1 cellular context compared by ENCODE assay signal in the genomic region with DNA sequence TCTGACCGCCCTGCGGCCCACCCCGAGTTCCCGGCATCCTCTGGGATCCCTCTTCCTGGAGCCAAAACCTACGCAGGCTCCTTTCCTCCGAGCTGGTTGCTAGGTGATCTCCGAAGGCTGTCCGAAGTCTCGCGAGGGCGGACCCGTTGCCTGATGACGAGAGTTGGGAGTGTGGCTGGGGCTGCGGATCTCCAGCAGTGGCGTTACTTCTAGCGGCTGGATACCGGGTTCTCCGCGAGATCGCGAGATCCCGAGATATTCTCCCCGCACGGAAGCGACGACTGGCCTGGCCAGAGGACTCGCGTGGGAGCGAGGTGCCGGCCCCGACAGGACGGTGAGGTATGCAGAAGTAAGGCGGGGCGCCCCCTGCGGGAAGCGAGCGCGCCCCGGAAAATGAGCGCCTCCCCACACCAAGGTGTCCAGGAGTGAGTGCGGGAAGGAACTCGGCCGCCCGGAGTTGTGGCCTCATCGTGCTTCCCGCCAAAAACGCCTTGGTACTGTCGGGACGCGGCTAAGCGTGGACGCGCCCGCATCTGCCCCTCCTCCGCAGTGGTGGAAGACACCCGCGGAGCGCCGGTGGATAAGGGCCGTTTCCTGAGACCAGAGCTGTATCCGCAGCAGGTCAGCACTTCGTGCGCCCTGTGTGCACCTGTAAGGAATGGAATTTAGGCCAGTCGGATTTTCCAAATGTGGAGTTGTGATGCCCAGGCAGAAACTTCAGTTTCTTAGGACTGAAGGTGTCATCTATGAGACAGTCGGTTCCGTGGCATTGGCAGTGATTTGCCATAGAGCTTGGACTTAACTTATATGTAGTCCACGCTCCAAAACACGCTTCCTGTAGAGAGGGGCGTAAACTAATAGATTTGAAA.
TF ChIP-seq lines count a peak whose summit lies in the region.

A gene (plus strand): TSS at position 146 of the 869 bp plus-strand sequence. CDS start 1,426 bp downstream, outside the sequence.

TF ChIP-seq in HepG2, 621 proteins besides CTCF, POLR2A, EP300 and RAD21 (continued from another document and continues in another):
- TF ChIP-seq NCOA2 (CRISPR knock-in tag; IDR thresholded peaks at IDR 0.05): 0 out of 2 replicates have a peak, but pooled peaks have one; percentile 35
- no peak for TF ChIP-seq REXO4 (CRISPR knock-in tag; IDR thresholded peaks at IDR 0.05; ENCODE audit: borderline replicate concordance)
- TF ChIP-seq, protein P1, sequence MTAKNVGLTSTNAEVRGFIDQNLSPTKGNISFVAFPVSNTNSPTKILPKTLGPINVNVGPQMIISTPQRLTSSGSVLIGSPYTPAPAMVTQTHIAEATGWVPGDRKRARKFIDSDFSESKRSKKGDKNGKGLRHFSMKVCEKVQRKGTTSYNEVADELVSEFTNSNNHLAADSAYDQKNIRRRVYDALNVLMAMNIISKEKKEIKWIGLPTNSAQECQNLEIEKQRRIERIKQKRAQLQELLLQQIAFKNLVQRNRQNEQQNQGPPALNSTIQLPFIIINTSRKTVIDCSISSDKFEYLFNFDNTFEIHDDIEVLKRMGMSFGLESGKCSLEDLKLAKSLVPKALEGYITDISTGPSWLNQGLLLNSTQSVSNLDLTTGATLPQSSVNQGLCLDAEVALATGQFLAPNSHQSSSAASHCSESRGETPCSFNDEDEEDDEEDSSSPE (CRISPR knock-in tag; IDR thresholded peaks at IDR 0.05): peak; percentile 98
- TF ChIP-seq, protein P2, sequence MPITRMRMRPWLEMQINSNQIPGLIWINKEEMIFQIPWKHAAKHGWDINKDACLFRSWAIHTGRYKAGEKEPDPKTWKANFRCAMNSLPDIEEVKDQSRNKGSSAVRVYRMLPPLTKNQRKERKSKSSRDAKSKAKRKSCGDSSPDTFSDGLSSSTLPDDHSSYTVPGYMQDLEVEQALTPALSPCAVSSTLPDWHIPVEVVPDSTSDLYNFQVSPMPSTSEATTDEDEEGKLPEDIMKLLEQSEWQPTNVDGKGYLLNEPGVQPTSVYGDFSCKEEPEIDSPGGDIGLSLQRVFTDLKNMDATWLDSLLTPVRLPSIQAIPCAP (CRISPR knock-in tag; IDR thresholded peaks at IDR 0.05; ENCODE audit: low read depth): 0 out of 2 replicates have a peak, but pooled peaks have one; percentile 52
- TF ChIP-seq NCOA5 (CRISPR knock-in tag; IDR thresholded peaks at IDR 0.05): no peak
- peak; percentile 56 for TF ChIP-seq YY1 (IDR thresholded peaks at IDR 0.05; ENCODE audit: insufficient read depth, insufficient replicate concordance, low read depth, low read length)
- 0 out of 2 replicates have a peak, but pooled peaks have one; percentile 13 for TF ChIP-seq RELA (CRISPR knock-in tag; IDR thresholded peaks at IDR 0.05)
- TF ChIP-seq, protein P3, sequence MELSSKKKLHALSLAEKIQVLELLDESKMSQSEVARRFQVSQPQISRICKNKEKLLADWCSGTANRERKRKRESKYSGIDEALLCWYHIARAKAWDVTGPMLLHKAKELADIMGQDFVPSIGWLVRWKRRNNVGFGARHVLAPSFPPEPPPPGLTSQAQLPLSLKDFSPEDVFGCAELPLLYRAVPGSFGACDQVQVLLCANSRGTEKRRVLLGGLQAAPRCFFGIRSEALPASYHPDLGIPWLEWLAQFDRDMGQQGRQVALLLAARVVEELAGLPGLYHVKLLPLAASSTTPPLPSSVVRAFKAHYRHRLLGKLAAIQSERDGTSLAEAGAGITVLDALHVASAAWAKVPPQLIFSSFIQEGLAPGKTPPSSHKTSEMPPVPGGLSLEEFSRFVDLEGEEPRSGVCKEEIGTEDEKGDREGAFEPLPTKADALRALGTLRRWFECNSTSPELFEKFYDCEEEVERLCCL (CRISPR knock-in tag; IDR thresholded peaks at IDR 0.05; ENCODE audit: borderline replicate concordance): no peak
- peak; percentile 85 for TF ChIP-seq TOPORS (CRISPR knock-in tag; IDR thresholded peaks at IDR 0.05)
- TF ChIP-seq SMAD1 (CRISPR knock-in tag; IDR thresholded peaks at IDR 0.05; ENCODE audit: borderline replicate concordance, low read depth): no peak
- TF ChIP-seq TEAD2 (CRISPR knock-in tag; IDR thresholded peaks at IDR 0.05): no peak
- TF ChIP-seq, protein P4, sequence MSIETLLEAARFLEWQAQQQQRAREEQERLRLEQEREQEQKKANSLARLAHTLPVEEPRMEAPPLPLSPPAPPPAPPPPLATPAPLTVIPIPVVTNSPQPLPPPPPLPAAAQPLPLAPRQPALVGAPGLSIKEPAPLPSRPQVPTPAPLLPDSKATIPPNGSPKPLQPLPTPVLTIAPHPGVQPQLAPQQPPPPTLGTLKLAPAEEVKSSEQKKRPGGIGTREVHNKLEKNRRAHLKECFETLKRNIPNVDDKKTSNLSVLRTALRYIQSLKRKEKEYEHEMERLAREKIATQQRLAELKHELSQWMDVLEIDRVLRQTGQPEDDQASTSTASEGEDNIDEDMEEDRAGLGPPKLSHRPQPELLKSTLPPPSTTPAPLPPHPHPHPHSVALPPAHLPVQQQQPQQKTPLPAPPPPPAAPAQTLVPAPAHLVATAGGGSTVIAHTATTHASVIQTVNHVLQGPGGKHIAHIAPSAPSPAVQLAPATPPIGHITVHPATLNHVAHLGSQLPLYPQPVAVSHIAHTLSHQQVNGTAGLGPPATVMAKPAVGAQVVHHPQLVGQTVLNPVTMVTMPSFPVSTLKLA (IDR thresholded peaks at IDR 0.05): no peak
- peak; percentile 51; the same call in 1 of the 2 replicates for TF ChIP-seq CREB1 (IDR thresholded peaks at IDR 0.05)
- peak; percentile 81 for TF ChIP-seq CREB1 (CRISPR knock-in tag; IDR thresholded peaks at IDR 0.05)
- TF ChIP-seq, protein P5, sequence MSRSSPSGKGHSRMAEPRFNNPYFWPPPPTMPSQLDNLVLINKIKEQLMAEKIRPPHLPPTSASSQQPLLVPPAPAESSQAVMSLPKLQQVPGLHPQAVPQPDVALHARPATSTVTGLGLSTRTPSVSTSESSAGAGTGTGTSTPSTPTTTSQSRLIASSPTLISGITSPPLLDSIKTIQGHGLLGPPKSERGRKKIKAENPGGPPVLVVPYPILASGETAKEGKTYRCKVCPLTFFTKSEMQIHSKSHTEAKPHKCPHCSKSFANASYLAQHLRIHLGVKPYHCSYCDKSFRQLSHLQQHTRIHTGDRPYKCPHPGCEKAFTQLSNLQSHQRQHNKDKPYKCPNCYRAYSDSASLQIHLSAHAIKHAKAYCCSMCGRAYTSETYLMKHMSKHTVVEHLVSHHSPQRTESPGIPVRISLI (CRISPR knock-in tag; IDR thresholded peaks at IDR 0.05; ENCODE audit: borderline replicate concordance): peak; percentile 30; the same call in 1 of the 2 replicates
- peak; percentile 59; the same call in 1 of the 2 replicates for TF ChIP-seq CREM (IDR thresholded peaks at IDR 0.05)
- no peak for TF ChIP-seq CREM (CRISPR knock-in tag; IDR thresholded peaks at IDR 0.05)
- TF ChIP-seq ZNF674 (CRISPR knock-in tag; IDR thresholded peaks at IDR 0.05; ENCODE audit: low read depth): no peak
- TF ChIP-seq ETV5 (CRISPR knock-in tag; IDR thresholded peaks at IDR 0.05; ENCODE audit: borderline replicate concordance): peak; percentile 12; the same call in 1 of the 2 replicates
- TF ChIP-seq KDM6A (CRISPR knock-in tag; IDR thresholded peaks at IDR 0.05; ENCODE audit: low read depth): no peak
- TF ChIP-seq, protein P6, sequence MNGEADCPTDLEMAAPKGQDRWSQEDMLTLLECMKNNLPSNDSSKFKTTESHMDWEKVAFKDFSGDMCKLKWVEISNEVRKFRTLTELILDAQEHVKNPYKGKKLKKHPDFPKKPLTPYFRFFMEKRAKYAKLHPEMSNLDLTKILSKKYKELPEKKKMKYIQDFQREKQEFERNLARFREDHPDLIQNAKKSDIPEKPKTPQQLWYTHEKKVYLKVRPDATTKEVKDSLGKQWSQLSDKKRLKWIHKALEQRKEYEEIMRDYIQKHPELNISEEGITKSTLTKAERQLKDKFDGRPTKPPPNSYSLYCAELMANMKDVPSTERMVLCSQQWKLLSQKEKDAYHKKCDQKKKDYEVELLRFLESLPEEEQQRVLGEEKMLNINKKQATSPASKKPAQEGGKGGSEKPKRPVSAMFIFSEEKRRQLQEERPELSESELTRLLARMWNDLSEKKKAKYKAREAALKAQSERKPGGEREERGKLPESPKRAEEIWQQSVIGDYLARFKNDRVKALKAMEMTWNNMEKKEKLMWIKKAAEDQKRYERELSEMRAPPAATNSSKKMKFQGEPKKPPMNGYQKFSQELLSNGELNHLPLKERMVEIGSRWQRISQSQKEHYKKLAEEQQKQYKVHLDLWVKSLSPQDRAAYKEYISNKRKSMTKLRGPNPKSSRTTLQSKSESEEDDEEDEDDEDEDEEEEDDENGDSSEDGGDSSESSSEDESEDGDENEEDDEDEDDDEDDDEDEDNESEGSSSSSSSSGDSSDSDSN (CRISPR knock-in tag; IDR thresholded peaks at IDR 0.05): peak; percentile 83
- peak; percentile 40; the same call in 1 of the 2 replicates for TF ChIP-seq JUND (CRISPR knock-in tag; IDR thresholded peaks at IDR 0.05)
- TF ChIP-seq PTBP1 (IDR thresholded peaks at IDR 0.05; ENCODE audit: low read depth, low read length, poor library complexity, severe bottlenecking): no peak
- TF ChIP-seq TMF1 (CRISPR knock-in tag; IDR thresholded peaks at IDR 0.05; ENCODE audit: low read depth): peak; percentile 61; the same call in 1 of the 2 replicates
- TF ChIP-seq ZNF121 (CRISPR knock-in tag; IDR thresholded peaks at IDR 0.05): peak; percentile 40; the same call in 1 of the 2 replicates
- 0 out of 2 replicates have a peak, but pooled peaks have one; percentile 12 for TF ChIP-seq ZSCAN20 (CRISPR knock-in tag; IDR thresholded peaks at IDR 0.05; ENCODE audit: borderline replicate concordance)
- TF ChIP-seq ZNF160 (CRISPR knock-in tag; IDR thresholded peaks at IDR 0.05): no peak
- 0 out of 2 replicates have a peak, but pooled peaks have one; percentile 30 for TF ChIP-seq TSC22D2 (CRISPR knock-in tag; IDR thresholded peaks at IDR 0.05; ENCODE audit: borderline replicate concordance)
- no peak for TF ChIP-seq ZNF816 (CRISPR knock-in tag; IDR thresholded peaks at IDR 0.05; ENCODE audit: borderline replicate concordance)
- TF ChIP-seq, protein P7, sequence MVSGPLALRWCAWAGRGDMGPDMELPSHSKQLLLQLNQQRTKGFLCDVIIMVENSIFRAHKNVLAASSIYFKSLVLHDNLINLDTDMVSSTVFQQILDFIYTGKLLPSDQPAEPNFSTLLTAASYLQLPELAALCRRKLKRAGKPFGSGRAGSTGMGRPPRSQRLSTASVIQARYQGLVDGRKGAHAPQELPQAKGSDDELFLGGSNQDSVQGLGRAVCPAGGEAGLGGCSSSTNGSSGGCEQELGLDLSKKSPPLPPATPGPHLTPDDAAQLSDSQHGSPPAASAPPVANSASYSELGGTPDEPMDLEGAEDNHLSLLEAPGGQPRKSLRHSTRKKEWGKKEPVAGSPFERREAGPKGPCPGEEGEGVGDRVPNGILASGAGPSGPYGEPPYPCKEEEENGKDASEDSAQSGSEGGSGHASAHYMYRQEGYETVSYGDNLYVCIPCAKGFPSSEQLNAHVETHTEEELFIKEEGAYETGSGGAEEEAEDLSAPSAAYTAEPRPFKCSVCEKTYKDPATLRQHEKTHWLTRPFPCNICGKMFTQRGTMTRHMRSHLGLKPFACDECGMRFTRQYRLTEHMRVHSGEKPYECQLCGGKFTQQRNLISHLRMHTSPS (CRISPR knock-in tag; IDR thresholded peaks at IDR 0.05; ENCODE audit: low read depth): no peak
- peak; percentile 82 for TF ChIP-seq ZFX (CRISPR knock-in tag; IDR thresholded peaks at IDR 0.05; ENCODE audit: low read depth)
- TF ChIP-seq, protein P8, sequence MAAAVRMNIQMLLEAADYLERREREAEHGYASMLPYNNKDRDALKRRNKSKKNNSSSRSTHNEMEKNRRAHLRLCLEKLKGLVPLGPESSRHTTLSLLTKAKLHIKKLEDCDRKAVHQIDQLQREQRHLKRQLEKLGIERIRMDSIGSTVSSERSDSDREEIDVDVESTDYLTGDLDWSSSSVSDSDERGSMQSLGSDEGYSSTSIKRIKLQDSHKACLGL (CRISPR knock-in tag; IDR thresholded peaks at IDR 0.05): peak; percentile 72; the same call in 1 of the 2 replicates
- TF ChIP-seq ZNF775 (CRISPR knock-in tag; IDR thresholded peaks at IDR 0.05; ENCODE audit: borderline replicate concordance): peak; percentile 67; the same call in 1 of the 2 replicates
- no peak for TF ChIP-seq CHCHD3 (CRISPR knock-in tag; IDR thresholded peaks at IDR 0.05)
- no peak for TF ChIP-seq SP1 (IDR thresholded peaks at IDR 0.05)
- TF ChIP-seq SP1 (CRISPR knock-in tag; IDR thresholded peaks at IDR 0.05): no peak
- TF ChIP-seq, protein P9, sequence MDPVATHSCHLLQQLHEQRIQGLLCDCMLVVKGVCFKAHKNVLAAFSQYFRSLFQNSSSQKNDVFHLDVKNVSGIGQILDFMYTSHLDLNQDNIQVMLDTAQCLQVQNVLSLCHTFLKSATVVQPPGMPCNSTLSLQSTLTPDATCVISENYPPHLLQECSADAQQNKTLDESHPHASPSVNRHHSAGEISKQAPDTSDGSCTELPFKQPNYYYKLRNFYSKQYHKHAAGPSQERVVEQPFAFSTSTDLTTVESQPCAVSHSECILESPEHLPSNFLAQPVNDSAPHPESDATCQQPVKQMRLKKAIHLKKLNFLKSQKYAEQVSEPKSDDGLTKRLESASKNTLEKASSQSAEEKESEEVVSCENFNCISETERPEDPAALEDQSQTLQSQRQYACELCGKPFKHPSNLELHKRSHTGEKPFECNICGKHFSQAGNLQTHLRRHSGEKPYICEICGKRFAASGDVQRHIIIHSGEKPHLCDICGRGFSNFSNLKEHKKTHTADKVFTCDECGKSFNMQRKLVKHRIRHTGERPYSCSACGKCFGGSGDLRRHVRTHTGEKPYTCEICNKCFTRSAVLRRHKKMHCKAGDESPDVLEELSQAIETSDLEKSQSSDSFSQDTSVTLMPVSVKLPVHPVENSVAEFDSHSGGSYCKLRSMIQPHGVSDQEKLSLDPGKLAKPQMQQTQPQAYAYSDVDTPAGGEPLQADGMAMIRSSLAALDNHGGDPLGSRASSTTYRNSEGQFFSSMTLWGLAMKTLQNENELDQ (CRISPR knock-in tag; IDR thresholded peaks at IDR 0.05; ENCODE audit: borderline replicate concordance): no peak
- no peak for TF ChIP-seq CHD4 (IDR thresholded peaks at IDR 0.05; ENCODE audit: borderline replicate concordance, low read length)
- no peak; the same call in 1 of the 2 replicates for TF ChIP-seq ZNF766 (CRISPR knock-in tag; IDR thresholded peaks at IDR 0.05; ENCODE audit: borderline replicate concordance)
- TF ChIP-seq ZNF547 (CRISPR knock-in tag; IDR thresholded peaks at IDR 0.05): peak; percentile 72; the same call in 1 of the 2 replicates
- TF ChIP-seq, protein P10, sequence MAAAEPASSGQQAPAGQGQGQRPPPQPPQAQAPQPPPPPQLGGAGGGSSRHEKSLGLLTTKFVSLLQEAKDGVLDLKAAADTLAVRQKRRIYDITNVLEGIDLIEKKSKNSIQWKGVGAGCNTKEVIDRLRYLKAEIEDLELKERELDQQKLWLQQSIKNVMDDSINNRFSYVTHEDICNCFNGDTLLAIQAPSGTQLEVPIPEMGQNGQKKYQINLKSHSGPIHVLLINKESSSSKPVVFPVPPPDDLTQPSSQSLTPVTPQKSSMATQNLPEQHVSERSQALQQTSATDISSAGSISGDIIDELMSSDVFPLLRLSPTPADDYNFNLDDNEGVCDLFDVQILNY (CRISPR knock-in tag; conservative IDR thresholded peaks at IDR 0.05): peak; percentile 72
- TF ChIP-seq, protein P11, sequence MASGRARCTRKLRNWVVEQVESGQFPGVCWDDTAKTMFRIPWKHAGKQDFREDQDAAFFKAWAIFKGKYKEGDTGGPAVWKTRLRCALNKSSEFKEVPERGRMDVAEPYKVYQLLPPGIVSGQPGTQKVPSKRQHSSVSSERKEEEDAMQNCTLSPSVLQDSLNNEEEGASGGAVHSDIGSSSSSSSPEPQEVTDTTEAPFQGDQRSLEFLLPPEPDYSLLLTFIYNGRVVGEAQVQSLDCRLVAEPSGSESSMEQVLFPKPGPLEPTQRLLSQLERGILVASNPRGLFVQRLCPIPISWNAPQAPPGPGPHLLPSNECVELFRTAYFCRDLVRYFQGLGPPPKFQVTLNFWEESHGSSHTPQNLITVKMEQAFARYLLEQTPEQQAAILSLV (CRISPR knock-in tag; IDR thresholded peaks at IDR 0.05; ENCODE audit: borderline replicate concordance): peak; percentile 94; the same call in 1 of the 2 replicates
- no peak for TF ChIP-seq U2AF1 (optimal IDR thresholded peaks at IDR 0.05; ENCODE audit: low read depth, low read length)
